In the genomic region with DNA sequence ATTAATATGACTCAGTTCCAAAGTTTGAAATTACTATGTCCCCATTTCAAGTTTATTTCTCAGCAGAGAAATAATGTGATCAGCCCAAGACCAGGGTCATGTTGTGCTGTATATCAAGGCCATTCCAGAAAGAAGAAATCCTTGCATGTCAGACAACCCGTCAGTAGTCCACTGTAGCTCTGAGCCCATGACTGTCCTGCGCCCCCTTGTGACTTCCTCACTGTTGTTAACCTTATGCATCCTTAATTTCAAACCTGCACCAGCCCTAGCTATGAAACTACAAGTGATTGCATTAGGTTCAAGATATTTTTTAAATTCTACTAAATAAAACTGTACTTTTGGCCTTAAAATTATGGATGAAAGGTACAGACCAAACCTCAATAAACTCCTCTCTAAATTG, we compare ENCODE assay signal across 10 cellular contexts.
DNase-seq lines count a peak whose midpoint lies in the region; ATAC-seq, FAIRE-seq and TF ChIP-seq lines count a peak whose summit lies in the region.
"Had no signal": no experiment of that assay in that cellular context is flagged by ENCODE, and none has a peak within 500 bp of the region (broad histone marks: within the 10 kb centered on the region; RNA-seq: fewer than 3 reads in every experiment).

No MANE protein-coding gene starts in this region.

- POLR2A ChIA-PET in activated CD8-positive, alpha-beta T cell treated with anti-CD3 and anti-CD28 coated beads for 36 hours (lab: Charles Lee): no interaction called here
- POLR2A ChIA-PET in activated CD8-positive, alpha-beta T cell treated with anti-CD3 and anti-CD28 coated beads, Interleukin-2, amount 10 ng/mL, durations not matched to agents 7 days and 5 days (lab: Charles Lee): no interaction called here
- POLR2A ChIA-PET in T-cell (lab: Charles Lee): no interaction called here

- no peaks in the 10 kb centered on the region for H3K4me1 Mint-ChIP-seq in activated CD8-positive, alpha-beta T cell treated with anti-CD3 and anti-CD28 coated beads for 36 hours (ENCODE audit: low read depth)
- no peaks in the 10 kb centered on the region for H3K4me1 Mint-ChIP-seq in activated CD8-positive, alpha-beta T cell treated with anti-CD3 and anti-CD28 coated beads, Interleukin-2, amount 10 ng/mL, durations not matched to agents 7 days and 5 days (ENCODE audit: low read depth)
- no peaks in the 10 kb centered on the region for H3K4me1 Mint-ChIP-seq in T-cell

- no peak for ATAC-seq in activated CD8-positive, alpha-beta T cell treated with anti-CD3 and anti-CD28 coated beads for 36 hours
- ATAC-seq in activated CD8-positive, alpha-beta T cell treated with anti-CD3 and anti-CD28 coated beads, Interleukin-2, amount 10 ng/mL, durations not matched to agents 7 days and 5 days: no peak
- no peak for ATAC-seq in T-cell (replicated peaks in 1 of 4)

- TF ChIP-seq POLR2A in NB4 (IDR thresholded peaks at IDR 0.05; ENCODE audit: extremely low read depth, insufficient read length) (no peak), thyroid gland (IDR thresholded peaks at IDR 0.05) (no peak)

- H3K27ac Mint-ChIP-seq in activated CD8-positive, alpha-beta T cell treated with anti-CD3 and anti-CD28 coated beads for 36 hours: no peak overlapping the region
- H3K27ac Mint-ChIP-seq in activated CD8-positive, alpha-beta T cell treated with anti-CD3 and anti-CD28 coated beads, Interleukin-2, amount 10 ng/mL, durations not matched to agents 7 days and 5 days: no peak overlapping the region
- H3K27ac Mint-ChIP-seq in T-cell: no peak overlapping the region

- H3K4me3 ChIP-seq in NB4 (ENCODE audit: low read depth, low read length): no peak overlapping the region
- H3K4me3 ChIP-seq in thyroid gland (replicated peaks in 1 of 3): no peak overlapping the region
- no peak overlapping the region for H3K4me3 ChIP-seq in small intestine (ENCODE audit: low read depth in 1 of 2, low read length in 2 of 2)
- H3K4me3 ChIP-seq: suprapubic skin had no signal

- no peaks in the 10 kb centered on the region for H3K4me1 ChIP-seq in thyroid gland
- no peaks in the 10 kb centered on the region for H3K4me1 ChIP-seq in small intestine (ENCODE audit: control insufficient read depth in 2 of 2, insufficient read depth in 1 of 2, low read depth in 1 of 2, low read length in 1 of 2)
- H3K4me1 ChIP-seq: suprapubic skin had no signal

- 69 to 72% methylated on average over 2 of the region's 2 CpGs for WGBS in thyroid gland, 2 donors
- 61 to 68% (median 66%) methylated on average over 2 of the region's 2 CpGs for WGBS in small intestine, 3 donors

- no peak for TF ChIP-seq CTCF in activated CD8-positive, alpha-beta T cell treated with anti-CD3 and anti-CD28 coated beads for 36 hours (IDR thresholded peaks at IDR 0.05)
- TF ChIP-seq CTCF in NB4 (IDR thresholded peaks at IDR 0.05; ENCODE audit: low read depth, low read length) (peak; percentile 43), thyroid gland (IDR thresholded peaks at IDR 0.05) (peak in 2 of 6 experiments; percentile 22 to 26)

- no peak overlapping the region for H3K27ac ChIP-seq in thyroid gland
- no peak overlapping the region for H3K27ac ChIP-seq in small intestine (ENCODE audit: low read depth in 1 of 2, low read length in 1 of 2)
- H3K27ac ChIP-seq: suprapubic skin had no signal

- no peak for FAIRE-seq in small intestine (lab: Jason Lieb, UNC)
- FAIRE-seq: TTC549 had no signal

- DNase-seq in activated CD8-positive, alpha-beta T cell treated with anti-CD3 and anti-CD28 coated beads for 36 hours: peak; percentile 4
- no peak for DNase-seq in activated CD8-positive, alpha-beta T cell treated with anti-CD3 and anti-CD28 coated beads, Interleukin-2, amount 10 ng/mL, durations not matched to agents 7 days and 5 days
- DNase-seq in NB4 (ENCODE audit: low read depth) (peak; percentile 43), ecto neural progenitor cell (ENCODE audit: low spot score) (peak; percentile 53), thyroid gland (peak; percentile 26 to 34), T-cell (no peak), small intestine (no peak)
- DNase-seq in stimulated activated CD4-positive, alpha-beta T cell treated with anti-CD3 and anti-CD28 coated beads, Interleukin-1b, Interleukin-23, amount 100 ng/mL, for 48 hours: no peak

- no peaks in the 10 kb centered on the region for H3K36me3 Mint-ChIP-seq in activated CD8-positive, alpha-beta T cell treated with anti-CD3 and anti-CD28 coated beads for 36 hours (ENCODE audit: low read depth)
- H3K36me3 Mint-ChIP-seq in activated CD8-positive, alpha-beta T cell treated with anti-CD3 and anti-CD28 coated beads, Interleukin-2, amount 10 ng/mL, durations not matched to agents 7 days and 5 days (ENCODE audit: low read depth): no peaks in the 10 kb centered on the region
- no peaks in the 10 kb centered on the region for H3K36me3 Mint-ChIP-seq in T-cell

- no peaks in the 10 kb centered on the region for H3K9me3 ChIP-seq in thyroid gland
- no peaks in the 10 kb centered on the region for H3K9me3 ChIP-seq in small intestine (ENCODE audit: control insufficient read depth, low read depth)

- H3K27me3 ChIP-seq in thyroid gland: no peaks in the 10 kb centered on the region
- no peaks in the 10 kb centered on the region for H3K27me3 ChIP-seq in small intestine (ENCODE audit: control insufficient read depth in 2 of 2, insufficient read depth in 2 of 2, low read length in 2 of 2)
- H3K27me3 ChIP-seq: suprapubic skin had no signal

- no peaks in the 10 kb centered on the region for H3K27me3 Mint-ChIP-seq in activated CD8-positive, alpha-beta T cell treated with anti-CD3 and anti-CD28 coated beads for 36 hours
- no peaks in the 10 kb centered on the region for H3K27me3 Mint-ChIP-seq in activated CD8-positive, alpha-beta T cell treated with anti-CD3 and anti-CD28 coated beads, Interleukin-2, amount 10 ng/mL, durations not matched to agents 7 days and 5 days (ENCODE audit: low read depth)
- H3K27me3 Mint-ChIP-seq in T-cell: no peaks in the 10 kb centered on the region

- H3K9me3 Mint-ChIP-seq in activated CD8-positive, alpha-beta T cell treated with anti-CD3 and anti-CD28 coated beads for 36 hours: peaks cover 14% of the 10 kb centered on the region
- no peaks in the 10 kb centered on the region for H3K9me3 Mint-ChIP-seq in activated CD8-positive, alpha-beta T cell treated with anti-CD3 and anti-CD28 coated beads, Interleukin-2, amount 10 ng/mL, durations not matched to agents 7 days and 5 days (ENCODE audit: insufficient read depth)
- peaks cover 16 to 27% (median 19%) of the 10 kb centered on the region in 3 donors for H3K9me3 Mint-ChIP-seq in T-cell

- CTCF ChIA-PET in activated CD8-positive, alpha-beta T cell treated with anti-CD3 and anti-CD28 coated beads for 36 hours (lab: Charles Lee): no interaction called here
- CTCF ChIA-PET in activated CD8-positive, alpha-beta T cell treated with anti-CD3 and anti-CD28 coated beads, Interleukin-2, amount 10 ng/mL, durations not matched to agents 7 days and 5 days (lab: Charles Lee): no interaction called here
- CTCF ChIA-PET in T-cell (lab: Charles Lee): no interaction called here

- H3K36me3 ChIP-seq in thyroid gland: no peaks in the 10 kb centered on the region
- H3K36me3 ChIP-seq in small intestine (ENCODE audit: control insufficient read depth in 2 of 2, insufficient read depth in 2 of 2, low read length in 2 of 2): no peaks in the 10 kb centered on the region
- H3K36me3 ChIP-seq: suprapubic skin had no signal

- H3K4me3 Mint-ChIP-seq in activated CD8-positive, alpha-beta T cell treated with anti-CD3 and anti-CD28 coated beads for 36 hours: no peak overlapping the region
- no peak overlapping the region for H3K4me3 Mint-ChIP-seq in activated CD8-positive, alpha-beta T cell treated with anti-CD3 and anti-CD28 coated beads, Interleukin-2, amount 10 ng/mL, durations not matched to agents 7 days and 5 days
- no peak overlapping the region for H3K4me3 Mint-ChIP-seq in T-cell

- intact Hi-C loops in activated CD8-positive, alpha-beta T cell treated with anti-CD3 and anti-CD28 coated beads for 36 hours (cut with micrococcal nuclease): no loop called here
- intact Hi-C loops in thyroid gland (cut with DNase I): no loop called here

Comparison
In these comparisons a context has a peak if more than half of its experiments do, and no peak if none do; other contexts are left out.
1. DNase-seq: peak in activated CD8-positive, alpha-beta T cell treated with anti-CD3 and anti-CD28 coated beads for 36 hours (single experiment), NB4 (single experiment), ecto neural progenitor cell (single experiment) and thyroid gland (2 of 2); none in activated CD8-positive, alpha-beta T cell treated with anti-CD3 and anti-CD28 coated beads, Interleukin-2, amount 10 ng/mL, durations not matched to agents 7 days and 5 days (single experiment), stimulated activated CD4-positive, alpha-beta T cell treated with anti-CD3 and anti-CD28 coated beads, Interleukin-1b, Interleukin-23, amount 100 ng/mL, for 48 hours (single experiment), T-cell (0 of 34) and small intestine (single experiment).